21 cellular contexts compared by ENCODE assay signal in the genomic region with DNA sequence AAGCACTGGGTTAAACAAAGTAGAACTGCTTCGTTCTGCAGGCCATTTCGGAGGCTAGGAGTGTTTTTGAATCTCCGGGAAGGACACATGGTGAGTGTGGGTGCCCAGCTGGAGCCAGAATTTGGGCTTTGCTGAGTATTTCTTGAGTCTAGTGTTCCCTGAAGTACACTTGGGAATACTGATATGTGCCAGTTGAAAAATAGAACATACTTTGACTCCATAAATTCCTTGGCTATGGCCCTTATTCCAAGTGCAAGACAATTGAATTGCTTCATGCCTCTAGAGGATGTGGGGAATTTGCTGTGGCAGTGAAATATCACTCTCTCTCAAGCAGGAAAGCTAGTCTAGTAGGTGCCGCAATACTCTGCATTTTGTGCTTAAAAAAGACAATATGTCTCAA.
DNase-seq lines count a peak whose midpoint lies in the region; ATAC-seq, FAIRE-seq and TF ChIP-seq lines count a peak whose summit lies in the region.
"Had no signal": no experiment of that assay in that cellular context is flagged by ENCODE, and none has a peak within 500 bp of the region (broad histone marks: within the 10 kb centered on the region; RNA-seq: fewer than 3 reads in every experiment).

No MANE protein-coding gene starts in this region.

- no peak overlapping the region for H3K9ac ChIP-seq in smooth muscle cell (ENCODE audit: low read depth)

- no peak for TF ChIP-seq CTCF in endothelial cell (IDR thresholded peaks at IDR 0.05; ENCODE audit: unreplicated experiment)
- no peak for TF ChIP-seq CTCF in lower lobe of right lung (IDR thresholded peaks at IDR 0.05)
- TF ChIP-seq CTCF in smooth muscle cell (IDR thresholded peaks at IDR 0.05; ENCODE audit: borderline replicate concordance, insufficient read depth, poor library complexity, severe bottlenecking): no peak
- TF ChIP-seq CTCF in CD14-positive monocyte (IDR thresholded peaks at IDR 0.05): no peak

- H3K36me3 ChIP-seq in lower lobe of right lung (no peaks in the 10 kb centered on the region), smooth muscle cell (ENCODE audit: low read depth) (no peaks in the 10 kb centered on the region)
- H3K36me3 ChIP-seq: SJCRH30, vagina had no signal

- H3K9me3 Mint-ChIP-seq in endothelial cell (ENCODE audit: unreplicated experiment) (no peaks in the 10 kb centered on the region), CD14-positive monocyte (peaks cover 0 to 2% (median 0%) of the 10 kb centered on the region in 7 donors)
- H3K9me3 Mint-ChIP-seq: CD8-positive, alpha-beta T cell; stimulated activated naive CD8-positive, alpha-beta T cell treated with anti-CD3 and anti-CD28 coated beads, Interleukin-15, Interleukin-2, amounts not matched to agents 100 ng/mL and 50 ng/mL, for 24 hours; T-helper 1 cell treated with Interleukin-12 subunit alpha and Interleukin-12 subunit beta and Interleukin-4 antibody, amounts not matched to agents 30 μg/mL and 1 μg/mL, for 36 hours had no signal

- H3K4me2 ChIP-seq in smooth muscle cell: no peak overlapping the region

- H3K27ac ChIP-seq in lower lobe of right lung (peak overlapping the region; percentile 37), smooth muscle cell (ENCODE audit: low read depth) (peak overlapping the region; percentile 0)
- H3K27ac ChIP-seq: SJCRH30, vagina had no signal

- H3K27ac Mint-ChIP-seq in endothelial cell (ENCODE audit: unreplicated experiment) (peak overlapping the region; percentile 24), CD14-positive monocyte (no peak overlapping the region)
- H3K27ac Mint-ChIP-seq: CD8-positive, alpha-beta T cell; stimulated activated naive CD8-positive, alpha-beta T cell treated with anti-CD3 and anti-CD28 coated beads, Interleukin-15, Interleukin-2, amounts not matched to agents 100 ng/mL and 50 ng/mL, for 24 hours; T-helper 1 cell treated with Interleukin-12 subunit alpha and Interleukin-12 subunit beta and Interleukin-4 antibody, amounts not matched to agents 30 μg/mL and 1 μg/mL, for 36 hours had no signal

- H3K4me3 Mint-ChIP-seq in endothelial cell (ENCODE audit: unreplicated experiment) (no peak overlapping the region), CD14-positive monocyte (no peak overlapping the region)
- H3K4me3 Mint-ChIP-seq: CD8-positive, alpha-beta T cell; stimulated activated naive CD8-positive, alpha-beta T cell treated with anti-CD3 and anti-CD28 coated beads, Interleukin-15, Interleukin-2, amounts not matched to agents 100 ng/mL and 50 ng/mL, for 24 hours; T-helper 1 cell treated with Interleukin-12 subunit alpha and Interleukin-12 subunit beta and Interleukin-4 antibody, amounts not matched to agents 30 μg/mL and 1 μg/mL, for 36 hours had no signal

- H4K20me1 ChIP-seq in smooth muscle cell (ENCODE audit: low read depth): no peaks in the 10 kb centered on the region

- peak; percentile 75 to 84 for ATAC-seq in lower lobe of right lung
- ATAC-seq in HG02885 (IDR thresholded peaks at IDR 0.05; ENCODE audit: poor library complexity, unreplicated experiment): no peak
- ATAC-seq: CD8-positive, alpha-beta T cell; HCT116; K562 had no signal

- WGBS in smooth muscle cell (ENCODE audit: low lambda C conversion rate): 80% methylated on average over 4 of the region's 4 CpGs

- H2AFZ ChIP-seq in smooth muscle cell (ENCODE audit: low read depth): no peak overlapping the region

- H3K9me3 ChIP-seq in lower lobe of right lung (no peaks in the 10 kb centered on the region), smooth muscle cell (replicated peaks; ENCODE audit: low read depth) (no peaks in the 10 kb centered on the region)
- H3K9me3 ChIP-seq: SJCRH30, vagina had no signal

- peak; percentile 4 for DNase-seq in EH (ENCODE audit: low read depth)
- no peak for DNase-seq in endothelial cell (ENCODE audit: low spot score)
- no peak for DNase-seq in lower lobe of right lung
- DNase-seq in smooth muscle cell (lab: John Stamatoyannopoulos, UW; ENCODE audit: unreplicated experiment): no peak
- DNase-seq in CD14-positive monocyte (ENCODE audit: low spot score): no peak
- no peak for DNase-seq in ureter (ENCODE audit: low spot score)
- no peak for DNase-seq in frontal cortex (ENCODE audit: low spot score in 2 of 2)
- DNase-seq: activated CD4-positive, alpha-beta T cell treated with anti-CD3 and anti-CD28 coated beads, Interleukin-2, amount 50 U/mL, for 1 hour; activated gamma-delta T cell; amygdala; CD8-positive, alpha-beta T cell; foreskin fibroblast; NCI-H748 treated with DMSO at 0.1 percent for 48 hours; SJCRH30; stimulated activated CD4-positive, alpha-beta T cell treated with anti-CD3 and anti-CD28 coated beads, Interleukin-2, amount 100 ng/mL, for 24 hours had no signal

- intact Hi-C loops in lower lobe of right lung (cut with DNase I) (no loop called here), CD14-positive monocyte (cut with micrococcal nuclease) (no loop called here)

- H3K4me3 ChIP-seq in lower lobe of right lung (no peak overlapping the region), smooth muscle cell (no peak overlapping the region)
- H3K4me3 ChIP-seq: K562, SJCRH30, vagina had no signal

- no peaks in the 10 kb centered on the region for H3K36me3 Mint-ChIP-seq in endothelial cell (ENCODE audit: low read depth, unreplicated experiment)
- H3K36me3 Mint-ChIP-seq in CD14-positive monocyte: no peaks in the 10 kb centered on the region
- H3K36me3 Mint-ChIP-seq: CD8-positive, alpha-beta T cell had no signal

- peaks cover 8% of the 10 kb centered on the region for H3K79me2 ChIP-seq in smooth muscle cell (ENCODE audit: low read depth)

- H3K4me1 Mint-ChIP-seq in endothelial cell (ENCODE audit: unreplicated experiment) (peaks cover 11% of the 10 kb centered on the region), CD14-positive monocyte (no peaks in the 10 kb centered on the region)

- peaks cover 16% of the 10 kb centered on the region for H3F3A ChIP-seq in smooth muscle cell (ENCODE audit: low read depth)

- H3K4me1 ChIP-seq in lower lobe of right lung (peaks cover 12% of the 10 kb centered on the region), smooth muscle cell (ENCODE audit: low read depth) (peaks cover 30% of the 10 kb centered on the region)
- H3K4me1 ChIP-seq: SJCRH30, vagina had no signal

- no peak for FAIRE-seq in frontal cortex (lab: Jason Lieb, UNC)
- FAIRE-seq: K562 had no signal

- H3K27me3 Mint-ChIP-seq in endothelial cell (ENCODE audit: unreplicated experiment): peaks cover 6% of the 10 kb centered on the region
- no peaks in the 10 kb centered on the region for H3K27me3 Mint-ChIP-seq in CD14-positive monocyte (ENCODE audit: low read depth in 3 of 3)
- H3K27me3 Mint-ChIP-seq: stimulated activated naive CD8-positive, alpha-beta T cell treated with anti-CD3 and anti-CD28 coated beads, Interleukin-15, Interleukin-2, amounts not matched to agents 100 ng/mL and 50 ng/mL, for 24 hours had no signal

- no peaks in the 10 kb centered on the region for H3K27me3 ChIP-seq in lower lobe of right lung (ENCODE audit: low read depth)
- H3K27me3 ChIP-seq in smooth muscle cell (ENCODE audit: low read depth): no peaks in the 10 kb centered on the region
- H3K27me3 ChIP-seq: SJCRH30, vagina had no signal
